Comparison of ENCODE assay signal across 1 cellular context in the genomic region with DNA sequence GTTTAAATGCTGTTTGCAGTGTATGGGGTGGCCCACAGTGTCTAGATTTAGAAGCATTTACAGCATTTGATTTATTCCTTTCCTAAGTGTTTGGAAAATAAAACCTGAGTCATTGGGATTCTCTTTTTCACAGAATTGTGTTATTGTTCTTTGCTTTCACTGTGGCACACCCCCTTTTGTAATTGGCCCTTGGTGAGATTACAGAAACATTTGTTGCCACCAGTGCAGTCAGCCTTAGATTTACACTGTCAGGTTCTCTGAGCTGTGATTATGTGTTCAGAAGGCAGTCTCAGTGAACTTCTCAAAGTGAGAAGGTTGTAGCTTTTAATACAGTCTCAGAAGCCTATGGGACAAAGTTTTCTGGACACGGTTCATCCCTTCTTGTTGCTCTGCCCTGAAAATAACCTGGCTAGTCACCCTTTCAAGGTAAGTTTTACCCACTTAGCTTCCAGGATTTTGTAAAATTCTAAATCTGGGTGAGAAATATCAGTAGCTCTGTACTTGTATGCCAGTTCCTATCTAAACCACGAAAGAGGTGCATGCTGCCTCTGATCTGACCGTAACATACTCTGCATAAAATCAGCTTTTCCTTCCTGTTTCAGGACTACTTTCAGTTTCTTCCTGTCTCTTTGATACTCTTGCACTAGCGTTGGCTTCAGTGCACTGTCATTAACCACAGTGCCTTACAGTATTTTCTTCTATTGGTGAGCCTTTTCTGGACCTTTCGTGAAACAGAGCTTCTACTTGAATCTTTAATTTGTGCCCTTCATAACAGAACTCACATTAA.
A peak's percentile ranks its signal among the peaks of the same experiment; 100 is the strongest.
TF ChIP-seq lines count a peak whose summit lies in the region.

No MANE protein-coding gene starts in this region.

TF ChIP-seq in GM12878, 131 proteins besides CTCF, POLR2A, EP300 and RAD21 (continues in another document):
- peak; percentile 78 for TF ChIP-seq EED (IDR thresholded peaks at IDR 0.05; ENCODE audit: low read depth)
- TF ChIP-seq SPI1 (IDR thresholded peaks at IDR 0.05; ENCODE audit: borderline replicate concordance, insufficient read depth, low read depth, low read length) = no peak
- TF ChIP-seq CBX3 (IDR thresholded peaks at IDR 0.05; ENCODE audit: borderline replicate concordance, low read depth) = no peak
- no peak for TF ChIP-seq BCL3 (IDR thresholded peaks at IDR 0.05; ENCODE audit: borderline replicate concordance, insufficient read depth, low read depth, low read length, poor library complexity, severe bottlenecking)
- TF ChIP-seq NRF1 (conservative IDR thresholded peaks at IDR 0.05; ENCODE audit: low read depth, low read length) = no peak
- TF ChIP-seq, protein P1, sequence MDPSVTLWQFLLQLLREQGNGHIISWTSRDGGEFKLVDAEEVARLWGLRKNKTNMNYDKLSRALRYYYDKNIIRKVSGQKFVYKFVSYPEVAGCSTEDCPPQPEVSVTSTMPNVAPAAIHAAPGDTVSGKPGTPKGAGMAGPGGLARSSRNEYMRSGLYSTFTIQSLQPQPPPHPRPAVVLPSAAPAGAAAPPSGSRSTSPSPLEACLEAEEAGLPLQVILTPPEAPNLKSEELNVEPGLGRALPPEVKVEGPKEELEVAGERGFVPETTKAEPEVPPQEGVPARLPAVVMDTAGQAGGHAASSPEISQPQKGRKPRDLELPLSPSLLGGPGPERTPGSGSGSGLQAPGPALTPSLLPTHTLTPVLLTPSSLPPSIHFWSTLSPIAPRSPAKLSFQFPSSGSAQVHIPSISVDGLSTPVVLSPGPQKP (IDR thresholded peaks at IDR 0.05; ENCODE audit: low read depth, low read length) = no peak
- TF ChIP-seq, protein P2, sequence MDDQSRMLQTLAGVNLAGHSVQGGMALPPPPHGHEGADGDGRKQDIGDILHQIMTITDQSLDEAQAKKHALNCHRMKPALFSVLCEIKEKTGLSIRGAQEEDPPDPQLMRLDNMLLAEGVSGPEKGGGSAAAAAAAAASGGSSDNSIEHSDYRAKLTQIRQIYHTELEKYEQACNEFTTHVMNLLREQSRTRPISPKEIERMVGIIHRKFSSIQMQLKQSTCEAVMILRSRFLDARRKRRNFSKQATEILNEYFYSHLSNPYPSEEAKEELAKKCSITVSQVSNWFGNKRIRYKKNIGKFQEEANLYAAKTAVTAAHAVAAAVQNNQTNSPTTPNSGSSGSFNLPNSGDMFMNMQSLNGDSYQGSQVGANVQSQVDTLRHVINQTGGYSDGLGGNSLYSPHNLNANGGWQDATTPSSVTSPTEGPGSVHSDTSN (IDR thresholded peaks at IDR 0.05; ENCODE audit: insufficient replicate concordance, low read depth, low read length) = no peak
- TF ChIP-seq BHLHE40 (IDR thresholded peaks at IDR 0.05; ENCODE audit: borderline replicate concordance in 1 of 2, low read depth in 2 of 2, low read length in 1 of 2) = no peak
- no peak for TF ChIP-seq MAX (IDR thresholded peaks at IDR 0.05; ENCODE audit: low read depth, low read length)
- TF ChIP-seq, protein P3, sequence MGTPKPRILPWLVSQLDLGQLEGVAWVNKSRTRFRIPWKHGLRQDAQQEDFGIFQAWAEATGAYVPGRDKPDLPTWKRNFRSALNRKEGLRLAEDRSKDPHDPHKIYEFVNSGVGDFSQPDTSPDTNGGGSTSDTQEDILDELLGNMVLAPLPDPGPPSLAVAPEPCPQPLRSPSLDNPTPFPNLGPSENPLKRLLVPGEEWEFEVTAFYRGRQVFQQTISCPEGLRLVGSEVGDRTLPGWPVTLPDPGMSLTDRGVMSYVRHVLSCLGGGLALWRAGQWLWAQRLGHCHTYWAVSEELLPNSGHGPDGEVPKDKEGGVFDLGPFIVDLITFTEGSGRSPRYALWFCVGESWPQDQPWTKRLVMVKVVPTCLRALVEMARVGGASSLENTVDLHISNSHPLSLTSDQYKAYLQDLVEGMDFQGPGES (IDR thresholded peaks at IDR 0.05) = no peak
- no peak for TF ChIP-seq USF1 (IDR thresholded peaks at IDR 0.05; ENCODE audit: borderline replicate concordance, extremely low read length, insufficient read depth, low read depth, low read length)
- TF ChIP-seq RUNX3 (IDR thresholded peaks at IDR 0.05; ENCODE audit: low read length) = peak; percentile 94
- peak; percentile 65 for TF ChIP-seq MLLT1 (IDR thresholded peaks at IDR 0.05)
- no peak for TF ChIP-seq SMC3 (IDR thresholded peaks at IDR 0.05; ENCODE audit: borderline replicate concordance, low read length)
- TF ChIP-seq CEBPB (IDR thresholded peaks at IDR 0.05; ENCODE audit: borderline replicate concordance in 1 of 2, low read depth in 2 of 2, low read length in 2 of 2) = no peak
- TF ChIP-seq ZBED1 (IDR thresholded peaks at IDR 0.05; ENCODE audit: borderline replicate concordance) = no peak; the same call in 1 of the 2 replicates
- no peak for TF ChIP-seq SMAD1 (IDR thresholded peaks at IDR 0.05; ENCODE audit: low read depth, partially characterized antibody)
- TF ChIP-seq POU2F2 (IDR thresholded peaks at IDR 0.05; ENCODE audit: borderline replicate concordance, low read depth, low read length) = peak; percentile 64; the same call in 2 of the 3 replicates
- TF ChIP-seq CHD4 (IDR thresholded peaks at IDR 0.05) = no peak
- no peak for TF ChIP-seq MYC (IDR thresholded peaks at IDR 0.05; ENCODE audit: insufficient read depth, insufficient read length, insufficient replicate concordance, low read length, severe bottlenecking)
- TF ChIP-seq ZNF687 (IDR thresholded peaks at IDR 0.05) = no peak
- TF ChIP-seq SKIL (IDR thresholded peaks at IDR 0.05; ENCODE audit: low read depth, poor library complexity, severe bottlenecking) = peak; percentile 32
- TF ChIP-seq RCOR1 (conservative IDR thresholded peaks at IDR 0.05; ENCODE audit: low read depth, low read length) = no peak
- TF ChIP-seq NFIC (IDR thresholded peaks at IDR 0.05; ENCODE audit: low read depth, low read length) = peak; percentile 84
- no peak for TF ChIP-seq TAF1 (IDR thresholded peaks at IDR 0.05; ENCODE audit: borderline replicate concordance, low read depth, low read length)
- TF ChIP-seq ZNF384 (IDR thresholded peaks at IDR 0.05; ENCODE audit: borderline replicate concordance, low read depth, low read length) = no peak
- TF ChIP-seq HDAC6 (IDR thresholded peaks at IDR 0.05; ENCODE audit: unreplicated experiment) = no peak
- no peak for TF ChIP-seq CREB1 (IDR thresholded peaks at IDR 0.05; ENCODE audit: low read depth)
- TF ChIP-seq SP1 (IDR thresholded peaks at IDR 0.05; ENCODE audit: low read depth, low read length) = no peak
- peak; percentile 27; the same call in 1 of the 2 replicates for TF ChIP-seq GABPA (IDR thresholded peaks at IDR 0.05; ENCODE audit: low read depth)
- TF ChIP-seq SIX5 (IDR thresholded peaks at IDR 0.05; ENCODE audit: low read depth, low read length, severe bottlenecking) = peak; percentile 7
- TF ChIP-seq, protein P4, sequence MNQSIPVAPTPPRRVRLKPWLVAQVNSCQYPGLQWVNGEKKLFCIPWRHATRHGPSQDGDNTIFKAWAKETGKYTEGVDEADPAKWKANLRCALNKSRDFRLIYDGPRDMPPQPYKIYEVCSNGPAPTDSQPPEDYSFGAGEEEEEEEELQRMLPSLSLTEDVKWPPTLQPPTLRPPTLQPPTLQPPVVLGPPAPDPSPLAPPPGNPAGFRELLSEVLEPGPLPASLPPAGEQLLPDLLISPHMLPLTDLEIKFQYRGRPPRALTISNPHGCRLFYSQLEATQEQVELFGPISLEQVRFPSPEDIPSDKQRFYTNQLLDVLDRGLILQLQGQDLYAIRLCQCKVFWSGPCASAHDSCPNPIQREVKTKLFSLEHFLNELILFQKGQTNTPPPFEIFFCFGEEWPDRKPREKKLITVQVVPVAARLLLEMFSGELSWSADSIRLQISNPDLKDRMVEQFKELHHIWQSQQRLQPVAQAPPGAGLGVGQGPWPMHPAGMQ (IDR thresholded peaks at IDR 0.05; ENCODE audit: borderline replicate concordance) = no peak
- no peak for TF ChIP-seq YY1 (IDR thresholded peaks at IDR 0.05; ENCODE audit: low read depth, low read length)
- TF ChIP-seq ZNF207 (IDR thresholded peaks at IDR 0.05; ENCODE audit: borderline replicate concordance) = no peak
- TF ChIP-seq PAX8 (IDR thresholded peaks at IDR 0.05) = no peak
- TF ChIP-seq IKZF2 (IDR thresholded peaks at IDR 0.05) = peak; percentile 73 to 75; a peak in 3 of 4 replicates
- TF ChIP-seq PAX5 (IDR thresholded peaks at IDR 0.05; ENCODE audit: borderline replicate concordance, low read depth, low read length) = peak; percentile 38; the same call in 1 of the 2 replicates
- TF ChIP-seq MTA3 (IDR thresholded peaks at IDR 0.05; ENCODE audit: borderline replicate concordance, low read length) = peak; percentile 84; the same call in 1 of the 2 replicates
- TF ChIP-seq NBN (IDR thresholded peaks at IDR 0.05) = peak; percentile 48; the same call in 1 of the 2 replicates
